In genomic region chr4:165378763-165379631, GRCh38 we compare ENCODE assay signal across 8 cellular contexts. TPM values are rescaled to one million over a fixed set of nuclear protein-coding genes. Genes with fewer than 3 reads are reported as not detected.
DNase-seq lines count a peak whose midpoint lies in the region; ATAC-seq, FAIRE-seq and TF ChIP-seq lines count a peak whose summit lies in the region.

Gene CPE (plus strand): TSS chr4:165379008. CDS start chr4:165379222, 214 bp downstream.

- H3K9me2 ChIP-seq in OCI-LY7 (ENCODE audit: insufficient read depth, low read length): no peaks in the 10 kb centered on the region

- H2AFZ ChIP-seq in OCI-LY7 (ENCODE audit: low read length): no peak within 1 kb of the TSS

- H3K79me2 ChIP-seq in OCI-LY7 (ENCODE audit: insufficient read depth, low read depth, low read length): no peaks in the 10 kb centered on the region

- no peak for TF ChIP-seq POLR2A in GM12891 (IDR thresholded peaks at IDR 0.05; ENCODE audit: low read depth, low read length)

- H3K27me3 ChIP-seq in skeletal muscle tissue (ENCODE audit: control insufficient read depth in 3 of 3, insufficient read depth in 3 of 3, low read length in 3 of 3): peaks cover 0 to 4% (median 0%) of the 10 kb centered on the region in 3 donors

- H3K4me1 ChIP-seq in skeletal muscle tissue (ENCODE audit: control insufficient read depth in 3 of 3, insufficient read depth in 3 of 3, low read length in 3 of 3) (peaks cover 0 to 6% (median 0%) of the 10 kb centered on the region in 3 donors), OCI-LY7 (ENCODE audit: insufficient read depth, low read length, poor library complexity, severe bottlenecking) (no peaks in the 10 kb centered on the region)

- H3K9ac ChIP-seq in skeletal muscle tissue (ENCODE audit: low read depth in 1 of 3, low read length in 3 of 3): peak within 1 kb of the TSS; percentile 52 to 70 (median 62)

- peak; percentile 35 for FAIRE-seq in GM12891 (lab: Jason Lieb, UNC)

- BruUV-seq in OCI-LY7 (replicated peaks; lab: Mats Ljungman, UMichigan): no TSS peak

- intact Hi-C loops in OCI-LY7 (cut with micrococcal nuclease; ENCODE audit: unreplicated experiment): no loop called here

- CTCF ChIA-PET in OCI-LY7 (lab: Charles Lee; ENCODE audit: unreplicated experiment): interaction anchor here (0.6 kb wide), 1 partner anchor 375 kb away, joined by 4 read pairs; no protein-coding TSS in a partner anchor

- ATAC-seq in HG02840 (IDR thresholded peaks at IDR 0.05; ENCODE audit: low FRiP score, unreplicated experiment): peak; percentile 77

- no peak within 1 kb of the TSS for H3K4me2 ChIP-seq in OCI-LY7 (ENCODE audit: low read length)

- no peak for TF ChIP-seq CTCF in OCI-LY7 (conservative IDR thresholded peaks at IDR 0.05; ENCODE audit: low read length)

- H3K4me3 ChIP-seq in skeletal muscle tissue (ENCODE audit: low read length in 3 of 3) (peak within 1 kb of the TSS; percentile 74 to 75 (median 74)), OCI-LY7 (ENCODE audit: low read depth, low read length, poor library complexity, severe bottlenecking) (no peak within 1 kb of the TSS)

- peak; percentile 49 for DNase-seq in GM12891 (ENCODE audit: insufficient read length, low spot score)
- peak; percentile 67 to 70 for DNase-seq in NCI-H1930 (lab: John Stamatoyannopoulos, UW)
- DNase-seq in activated CD4-positive, CD25-positive, alpha-beta regulatory T cell (lab: John Stamatoyannopoulos, UW): peak; percentile 10 to 52 (median 24)
- DNase-seq in caudate nucleus (lab: John Stamatoyannopoulos, UW): peak in 60 of 61 donors; percentile 25 to 92 (median 70)
- peak; percentile 76 for DNase-seq in iPS-NIHi11 (ENCODE audit: low spot score)
- no peak for DNase-seq in OCI-LY7 (ENCODE audit: low spot score)

- POLR2A ChIA-PET in OCI-LY7 (lab: Charles Lee): no interaction called here

- peak within 1 kb of the TSS; percentile 94 for H3K27ac ChIP-seq in caudate nucleus (ENCODE audit: low read depth, low read length)
- H3K27ac ChIP-seq in skeletal muscle tissue (ENCODE audit: low read depth, low read length): peak within 1 kb of the TSS; percentile 68
- H3K27ac ChIP-seq in OCI-LY7 (ENCODE audit: low read depth, low read length, poor library complexity, severe bottlenecking): no peak within 1 kb of the TSS

- H3K9me3 ChIP-seq in skeletal muscle tissue (ENCODE audit: control insufficient read depth in 3 of 3, low read length in 3 of 3) (peaks cover 0 to 5% (median 0%) of the 10 kb centered on the region in 3 donors), OCI-LY7 (ENCODE audit: low read length) (no peaks in the 10 kb centered on the region)

- no peaks in the 10 kb centered on the region for H4K20me1 ChIP-seq in OCI-LY7 (ENCODE audit: insufficient read depth, low read length)

- H3K36me3 ChIP-seq in skeletal muscle tissue (ENCODE audit: control insufficient read depth in 3 of 3, insufficient read depth in 3 of 3, low read length in 3 of 3): no peaks in the 10 kb centered on the region
- no peaks in the 10 kb centered on the region for H3K36me3 ChIP-seq in OCI-LY7 (ENCODE audit: insufficient read depth, low read length)

TF ChIP-seq in GM12891, 5 proteins besides CTCF, POLR2A, EP300 and RAD21:
- TF ChIP-seq PAX5 (IDR thresholded peaks at IDR 0.05; ENCODE audit: insufficient read depth, low read length, severe bottlenecking): no peak
- no peak for TF ChIP-seq POU2F2 (IDR thresholded peaks at IDR 0.05; ENCODE audit: low read depth, low read length)
- TF ChIP-seq POLR2AphosphoS5 (IDR thresholded peaks at IDR 0.05; ENCODE audit: low read depth, low read length): no peak
- TF ChIP-seq TAF1 (IDR thresholded peaks at IDR 0.05; ENCODE audit: low read depth, low read length): no peak
- no peak for TF ChIP-seq SPI1 (IDR thresholded peaks at IDR 0.05; ENCODE audit: low read depth, low read length)

RNA-seq across cellular contexts. Expression of gene CPE, which starts in this region (rescaled TPM):
- polyA plus RNA-seq in GM12891 (2012; ENCODE audit: low read depth, missing spikeins): not detected
- total RNA-seq in skeletal muscle tissue: 89.8 TPM
- total RNA-seq in OCI-LY7 (2014; rRNA removed; shearing (Covaris generic)): not detected in 2 replicates
- not detected in 2 replicates for total RNA-seq in OCI-LY7 (2022)

Comparison
In these comparisons a context has a peak if more than half of its experiments do, and no peak if none do; other contexts are left out.
1. RNA of gene CPE (total RNA-seq): 89.8 TPM in skeletal muscle tissue (single experiment); not detected in OCI-LY7; every median in the first group is over 10 times any median in the second.